Comparison of ENCODE assay signal across 30 cellular contexts in genomic region chr2:220962556-220962955, GRCh38.
"Had no signal": no experiment of that assay in that cellular context is flagged by ENCODE, and none has a peak within 500 bp of the region (broad histone marks: within the 10 kb centered on the region; RNA-seq: fewer than 3 reads in every experiment).

No MANE protein-coding gene starts in this region.

- H3K27ac Mint-ChIP-seq: activated B cell treated with CpG ODN at 0.5 μM for 24 hours; activated CD4-positive, alpha-beta T cell treated with anti-CD3 and anti-CD28 coated beads for 36 hours; activated naive CD8-positive, alpha-beta T cell treated with anti-CD3 and anti-CD28 coated beads for 36 hours; activated T-helper 2 cell treated with anti-CD3 and anti-CD28 coated beads, Interferon-gamma antibody, Interleukin-2, Interleukin-4, amounts not matched to agents 10 μg/mL and 5 μg/mL and 100 μg/mL, durations not matched to agents 14 hours and 24 hours and 36 hours; effector memory CD8-positive, alpha-beta T cell; natural killer cell treated with Interleukin-12 subunit alpha and Interleukin-12 subunit beta and Interleukin-15 and Interleukin-18, amount 100 ng/mL, for 72 hours; stimulated activated naive CD8-positive, alpha-beta T cell treated with anti-CD3 and anti-CD28 coated beads, Interleukin-15, Interleukin-2, amounts not matched to agents 100 ng/mL and 50 ng/mL, for 24 hours; T-helper 17 cell had no signal

- ATAC-seq: activated CD4-positive, alpha-beta T cell treated with anti-CD3 and anti-CD28 coated beads for 36 hours; activated T-cell treated with anti-CD3 and anti-CD28 coated beads, Interleukin-2, amount 50 U/mL, for 4 hours; effector memory CD8-positive, alpha-beta T cell; esophagus mucosa; heart left ventricle; left lobe of liver; natural killer cell treated with Interleukin-12 subunit alpha and Interleukin-12 subunit beta and Interleukin-15 and Interleukin-18, amount 100 ng/mL, for 72 hours; pancreas; right cardiac atrium; T-helper 17 cell had no signal

- H3K36me3 ChIP-seq: heart left ventricle, neutrophil, pancreas, tibial artery had no signal

- H3K27ac ChIP-seq: dorsolateral prefrontal cortex, heart left ventricle, neutrophil, pancreas, tibial artery had no signal

- H3K4me1 Mint-ChIP-seq: activated B cell treated with CpG ODN at 0.5 μM for 24 hours; activated CD4-positive, alpha-beta T cell treated with anti-CD3 and anti-CD28 coated beads for 36 hours; activated naive CD8-positive, alpha-beta T cell treated with anti-CD3 and anti-CD28 coated beads for 36 hours; T-helper 17 cell had no signal

- H3K36me3 Mint-ChIP-seq: activated naive CD8-positive, alpha-beta T cell treated with anti-CD3 and anti-CD28 coated beads for 36 hours; brain; natural killer cell treated with Interleukin-12 subunit alpha and Interleukin-12 subunit beta and Interleukin-15 and Interleukin-18, amount 100 ng/mL, for 72 hours had no signal

- H3K4me3 ChIP-seq: dorsolateral prefrontal cortex, heart left ventricle, lung, pancreas, tibial artery had no signal

- DNase-seq: activated B cell treated with CpG ODN at 0.5 μM for 24 hours; activated CD4-positive, alpha-beta T cell treated with anti-CD3 and anti-CD28 coated beads for 36 hours; activated CD4-positive, alpha-beta T cell treated with anti-CD3 and anti-CD28 coated beads, Interleukin-2, amount 50 U/mL, for 4 hours; activated CD8-positive, alpha-beta memory T cell treated with anti-CD3 and anti-CD28 coated beads for 24 hours; activated CD8-positive, alpha-beta memory T cell treated with anti-CD3 and anti-CD28 coated beads, Interleukin-2, amount 50 U/mL, for 4 hours; activated naive CD4-positive, alpha-beta T cell; activated naive CD8-positive, alpha-beta T cell treated with anti-CD3 and anti-CD28 coated beads for 36 hours; activated T-cell treated with anti-CD3 and anti-CD28 coated beads, Interleukin-2, amount 50 U/mL, for 4 hours; amygdala; central memory CD4-positive, alpha-beta T cell; dorsolateral prefrontal cortex; effector memory CD8-positive, alpha-beta T cell; heart left ventricle; midbrain; pancreas; right cardiac atrium; stimulated activated CD4-positive, alpha-beta T cell treated with anti-CD3 and anti-CD28 coated beads, Interleukin-12 subunit alpha, Interleukin-12 subunit beta, amount 100 ng/mL, for 4 hours; stimulated activated CD4-positive, alpha-beta T cell treated with anti-CD3 and anti-CD28 coated beads, Interleukin-4, amount 100 ng/mL, for 4 hours; substantia nigra; SW 1271; T-helper 17 cell; tibial artery had no signal

- H3K4me3 Mint-ChIP-seq: activated B cell treated with CpG ODN at 0.5 μM for 24 hours; activated CD4-positive, alpha-beta T cell treated with anti-CD3 and anti-CD28 coated beads for 36 hours; activated naive CD8-positive, alpha-beta T cell treated with anti-CD3 and anti-CD28 coated beads for 36 hours; activated T-cell treated with anti-CD3 and anti-CD28 coated beads, Interleukin-2, amount 50 U/mL, for 4 hours; brain; effector memory CD8-positive, alpha-beta T cell; natural killer cell treated with Interleukin-12 subunit alpha and Interleukin-12 subunit beta and Interleukin-15 and Interleukin-18, amount 100 ng/mL, for 72 hours; stimulated activated naive CD8-positive, alpha-beta T cell treated with anti-CD3 and anti-CD28 coated beads, Interleukin-15, Interleukin-2, amounts not matched to agents 100 ng/mL and 50 ng/mL, for 24 hours; T-helper 17 cell had no signal

- H3K27me3 Mint-ChIP-seq: activated naive CD8-positive, alpha-beta T cell treated with anti-CD3 and anti-CD28 coated beads for 36 hours; stimulated activated naive CD8-positive, alpha-beta T cell treated with anti-CD3 and anti-CD28 coated beads, Interleukin-15, Interleukin-2, amounts not matched to agents 100 ng/mL and 50 ng/mL, for 24 hours; T-helper 17 cell had no signal

- H3K27me3 ChIP-seq: heart left ventricle, neutrophil, pancreas, tibial artery had no signal

- H3K9me3 Mint-ChIP-seq: activated B cell treated with CpG ODN at 0.5 μM for 24 hours; activated T-cell treated with anti-CD3 and anti-CD28 coated beads, Interleukin-2, amount 50 U/mL, for 4 hours; activated T-helper 2 cell treated with anti-CD3 and anti-CD28 coated beads, Interferon-gamma antibody, Interleukin-2, Interleukin-4, amounts not matched to agents 10 μg/mL and 5 μg/mL and 100 μg/mL, durations not matched to agents 14 hours and 24 hours and 36 hours; natural killer cell treated with Interleukin-12 subunit alpha and Interleukin-12 subunit beta and Interleukin-15 and Interleukin-18, amount 100 ng/mL, for 72 hours; stimulated activated naive CD8-positive, alpha-beta T cell treated with anti-CD3 and anti-CD28 coated beads, Interleukin-15, Interleukin-2, amounts not matched to agents 100 ng/mL and 50 ng/mL, for 24 hours had no signal

- H3K9me3 ChIP-seq: heart left ventricle, neutrophil, pancreas, tibial artery had no signal
